In the genomic region with DNA sequence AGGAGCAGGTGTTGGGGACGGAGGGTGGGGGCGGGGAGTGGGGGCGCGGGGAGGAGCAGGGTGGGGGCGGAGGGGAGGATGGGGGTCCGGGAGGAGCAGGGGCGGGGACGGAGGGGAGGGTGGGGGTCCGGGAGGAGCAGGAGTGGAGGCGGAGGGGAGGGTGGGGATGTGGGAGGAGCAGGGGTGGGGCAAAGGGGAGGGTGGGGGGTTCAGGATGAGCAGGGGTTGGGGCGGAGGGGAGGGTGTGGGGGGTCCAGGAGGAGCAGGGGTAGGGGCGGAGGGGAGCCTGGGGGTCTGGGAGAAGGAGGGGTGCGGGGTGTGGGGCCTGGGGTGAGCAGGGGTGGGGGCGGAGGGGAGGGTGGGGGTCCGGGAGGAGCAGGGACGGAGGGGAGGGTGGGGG, we compare ENCODE assay signal across 2 cellular contexts.
TF ChIP-seq lines count a peak whose summit lies in the region.

No MANE protein-coding gene starts in this region.

TF ChIP-seq in SK-N-SH, 30 proteins besides CTCF, POLR2A, EP300 and RAD21 (continued from another document):
- TF ChIP-seq, protein P1, sequence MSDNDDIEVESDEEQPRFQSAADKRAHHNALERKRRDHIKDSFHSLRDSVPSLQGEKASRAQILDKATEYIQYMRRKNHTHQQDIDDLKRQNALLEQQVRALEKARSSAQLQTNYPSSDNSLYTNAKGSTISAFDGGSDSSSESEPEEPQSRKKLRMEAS (IDR thresholded peaks at IDR 0.05; ENCODE audit: low read depth) = no peak
- no peak for TF ChIP-seq RCOR1 (IDR thresholded peaks at IDR 0.05; ENCODE audit: low read length)
- TF ChIP-seq SMC3 (IDR thresholded peaks at IDR 0.05; ENCODE audit: low read depth, low read length) = no peak
- TF ChIP-seq, protein P2, sequence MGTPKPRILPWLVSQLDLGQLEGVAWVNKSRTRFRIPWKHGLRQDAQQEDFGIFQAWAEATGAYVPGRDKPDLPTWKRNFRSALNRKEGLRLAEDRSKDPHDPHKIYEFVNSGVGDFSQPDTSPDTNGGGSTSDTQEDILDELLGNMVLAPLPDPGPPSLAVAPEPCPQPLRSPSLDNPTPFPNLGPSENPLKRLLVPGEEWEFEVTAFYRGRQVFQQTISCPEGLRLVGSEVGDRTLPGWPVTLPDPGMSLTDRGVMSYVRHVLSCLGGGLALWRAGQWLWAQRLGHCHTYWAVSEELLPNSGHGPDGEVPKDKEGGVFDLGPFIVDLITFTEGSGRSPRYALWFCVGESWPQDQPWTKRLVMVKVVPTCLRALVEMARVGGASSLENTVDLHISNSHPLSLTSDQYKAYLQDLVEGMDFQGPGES (IDR thresholded peaks at IDR 0.05; ENCODE audit: low read depth, low read length) = no peak
- TF ChIP-seq, protein P3, sequence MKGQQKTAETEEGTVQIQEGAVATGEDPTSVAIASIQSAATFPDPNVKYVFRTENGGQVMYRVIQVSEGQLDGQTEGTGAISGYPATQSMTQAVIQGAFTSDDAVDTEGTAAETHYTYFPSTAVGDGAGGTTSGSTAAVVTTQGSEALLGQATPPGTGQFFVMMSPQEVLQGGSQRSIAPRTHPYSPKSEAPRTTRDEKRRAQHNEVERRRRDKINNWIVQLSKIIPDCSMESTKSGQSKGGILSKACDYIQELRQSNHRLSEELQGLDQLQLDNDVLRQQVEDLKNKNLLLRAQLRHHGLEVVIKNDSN (IDR thresholded peaks at IDR 0.05; ENCODE audit: borderline replicate concordance, low read depth) = no peak
- no peak for TF ChIP-seq MXI1 (IDR thresholded peaks at IDR 0.05; ENCODE audit: low read depth, low read length)
- TF ChIP-seq TAF1 (IDR thresholded peaks at IDR 0.05; ENCODE audit: borderline replicate concordance, low read depth, low read length) = no peak
- no peak for TF ChIP-seq FOXM1 (IDR thresholded peaks at IDR 0.05; ENCODE audit: low read depth)
- TF ChIP-seq EZH2phosphoT487 (IDR thresholded peaks at IDR 0.05; ENCODE audit: borderline replicate concordance, low read depth) = no peak
- no peak for TF ChIP-seq RXRA (IDR thresholded peaks at IDR 0.05; ENCODE audit: borderline replicate concordance, low read depth)

TF ChIP-seq in SK-N-SH treated with all-trans-retinoic acid at 6 μM for 48 hours, 23 proteins besides CTCF, POLR2A, EP300 and RAD21 (continued from another document):
- TF ChIP-seq, protein P4, sequence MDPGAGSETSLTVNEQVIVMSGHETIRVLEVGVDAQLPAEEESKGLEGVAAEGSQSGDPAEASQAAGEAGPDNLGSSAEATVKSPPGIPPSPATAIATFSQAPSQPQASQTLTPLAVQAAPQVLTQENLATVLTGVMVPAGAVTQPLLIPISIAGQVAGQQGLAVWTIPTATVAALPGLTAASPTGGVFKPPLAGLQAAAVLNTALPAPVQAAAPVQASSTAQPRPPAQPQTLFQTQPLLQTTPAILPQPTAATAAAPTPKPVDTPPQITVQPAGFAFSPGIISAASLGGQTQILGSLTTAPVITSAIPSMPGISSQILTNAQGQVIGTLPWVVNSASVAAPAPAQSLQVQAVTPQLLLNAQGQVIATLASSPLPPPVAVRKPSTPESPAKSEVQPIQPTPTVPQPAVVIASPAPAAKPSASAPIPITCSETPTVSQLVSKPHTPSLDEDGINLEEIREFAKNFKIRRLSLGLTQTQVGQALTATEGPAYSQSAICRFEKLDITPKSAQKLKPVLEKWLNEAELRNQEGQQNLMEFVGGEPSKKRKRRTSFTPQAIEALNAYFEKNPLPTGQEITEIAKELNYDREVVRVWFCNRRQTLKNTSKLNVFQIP (CRISPR knock-in tag; IDR thresholded peaks at IDR 0.05; ENCODE audit: borderline replicate concordance, low read depth) = no peak
- TF ChIP-seq ZNF565 (CRISPR knock-in tag; conservative IDR thresholded peaks at IDR 0.05; ENCODE audit: low read depth) (no peak), SNAI2 (CRISPR knock-in tag; IDR thresholded peaks at IDR 0.05) (no peak), CSDC2 (CRISPR knock-in tag; IDR thresholded peaks at IDR 0.05) (no peak), GLIS3 (CRISPR knock-in tag; IDR thresholded peaks at IDR 0.05) (no peak)
